In genomic region chr18:62632788-62633455, GRCh38 we compare ENCODE assay signal across 20 cellular contexts.
DNase-seq lines count a peak whose midpoint lies in the region; ATAC-seq, FAIRE-seq and TF ChIP-seq lines count a peak whose summit lies in the region.
"Had no signal": no experiment of that assay in that cellular context is flagged by ENCODE, and none has a peak within 500 bp of the region (broad histone marks: within the 10 kb centered on the region; RNA-seq: fewer than 3 reads in every experiment).

No MANE protein-coding gene starts in this region.

- no peaks in the 10 kb centered on the region for H3K27me3 ChIP-seq in WERI-Rb-1 (ENCODE audit: insufficient read depth, low read depth, severe bottlenecking)
- peaks cover 0 to 2% of the 10 kb centered on the region in 2 donors for H3K27me3 ChIP-seq in small intestine (ENCODE audit: control insufficient read depth in 2 of 2, insufficient read depth in 2 of 2, low read length in 2 of 2)

- no peak for TF ChIP-seq CTCF in WERI-Rb-1 (IDR thresholded peaks at IDR 0.05; ENCODE audit: low read depth, low read length)

- no peaks in the 10 kb centered on the region for H3K36me3 ChIP-seq in WERI-Rb-1
- no peaks in the 10 kb centered on the region for H3K36me3 ChIP-seq in small intestine (ENCODE audit: control insufficient read depth in 2 of 2, insufficient read depth in 2 of 2, low read length in 2 of 2)

- 23 to 62% (median 38%) methylated on average over 3 of the region's 3 CpGs for WGBS in small intestine, 3 donors

- DNase-seq in MV-4-11 (lab: John Stamatoyannopoulos, UW) (peak; percentile 7), WERI-Rb-1 (peak; percentile 42), left lobe of liver (ENCODE audit: low spot score) (peak; percentile 53), small intestine (peak; percentile 59), NCI-H82 (lab: John Stamatoyannopoulos, UW) (no peak)
- no peak for DNase-seq in stimulated activated CD4-positive, alpha-beta T cell treated with anti-CD3 and anti-CD28 coated beads, Interleukin-4, amount 100 ng/mL, for 24 hours
- DNase-seq: ACHN; C1 segment of cervical spinal cord; CD8-positive, alpha-beta memory T cell; H9; NCI-H1092 treated with DMSO at 0.1 percent for 48 hours; NCI-H2081; NCI-H2171 treated with DMSO at 0.1 percent for 48 hours; NCI-H446; NCI-H526 treated with DMSO at 0.1 percent for 48 hours; NK-92 treated with Interleukin-12 subunit alpha and Interleukin-12 subunit beta, amount 100 ng/mL, for 24 hours; PC-3 had no signal

- no peak for FAIRE-seq in small intestine (lab: Jason Lieb, UNC)

- no peak overlapping the region for H3K4me3 ChIP-seq in WERI-Rb-1 (ENCODE audit: low read depth, low read length)
- H3K4me3 ChIP-seq in small intestine (ENCODE audit: low read depth in 1 of 2, low read length in 2 of 2): no peak overlapping the region

- ATAC-seq in left lobe of liver (peak; percentile 94), GM21576 (IDR thresholded peaks at IDR 0.05; ENCODE audit: unreplicated experiment) (no peak)
- ATAC-seq: PC-3 had no signal

- H3K9me3 ChIP-seq in WERI-Rb-1 (ENCODE audit: severe bottlenecking) (no peaks in the 10 kb centered on the region), small intestine (ENCODE audit: control insufficient read depth, low read depth) (no peaks in the 10 kb centered on the region)

- H3K27ac ChIP-seq in WERI-Rb-1 (peak overlapping the region; percentile 49), small intestine (ENCODE audit: low read depth in 1 of 2, low read length in 1 of 2) (no peak overlapping the region)
- H3K27ac ChIP-seq: KMS-11, RWPE1 had no signal

- H3K4me1 ChIP-seq in small intestine (ENCODE audit: control insufficient read depth in 2 of 2, insufficient read depth in 1 of 2, low read depth in 1 of 2, low read length in 1 of 2): no peaks in the 10 kb centered on the region

Comparison
In these comparisons a context has a peak if more than half of its experiments do, and no peak if none do; other contexts are left out.
1. DNase-seq: peak in MV-4-11 (single experiment), WERI-Rb-1 (single experiment), left lobe of liver (single experiment) and small intestine (single experiment); none in NCI-H82 (single experiment) and stimulated activated CD4-positive, alpha-beta T cell treated with anti-CD3 and anti-CD28 coated beads, Interleukin-4, amount 100 ng/mL, for 24 hours (single experiment).